1 cellular context compared by ENCODE assay signal in genomic region chr11:46535688-46536087, GRCh38.
TF ChIP-seq lines count a peak whose summit lies in the region.

No MANE protein-coding gene starts in this region.

TF ChIP-seq in HepG2, 621 proteins besides CTCF, POLR2A, EP300 and RAD21:
- peak; percentile 62; the same call in 1 of the 2 replicates for TF ChIP-seq ZNF317 (CRISPR knock-in tag; IDR thresholded peaks at IDR 0.05)
- no peak for TF ChIP-seq ZNF740 (CRISPR knock-in tag; IDR thresholded peaks at IDR 0.05)
